Comparison of ENCODE assay signal across 1 cellular context in the genomic region with DNA sequence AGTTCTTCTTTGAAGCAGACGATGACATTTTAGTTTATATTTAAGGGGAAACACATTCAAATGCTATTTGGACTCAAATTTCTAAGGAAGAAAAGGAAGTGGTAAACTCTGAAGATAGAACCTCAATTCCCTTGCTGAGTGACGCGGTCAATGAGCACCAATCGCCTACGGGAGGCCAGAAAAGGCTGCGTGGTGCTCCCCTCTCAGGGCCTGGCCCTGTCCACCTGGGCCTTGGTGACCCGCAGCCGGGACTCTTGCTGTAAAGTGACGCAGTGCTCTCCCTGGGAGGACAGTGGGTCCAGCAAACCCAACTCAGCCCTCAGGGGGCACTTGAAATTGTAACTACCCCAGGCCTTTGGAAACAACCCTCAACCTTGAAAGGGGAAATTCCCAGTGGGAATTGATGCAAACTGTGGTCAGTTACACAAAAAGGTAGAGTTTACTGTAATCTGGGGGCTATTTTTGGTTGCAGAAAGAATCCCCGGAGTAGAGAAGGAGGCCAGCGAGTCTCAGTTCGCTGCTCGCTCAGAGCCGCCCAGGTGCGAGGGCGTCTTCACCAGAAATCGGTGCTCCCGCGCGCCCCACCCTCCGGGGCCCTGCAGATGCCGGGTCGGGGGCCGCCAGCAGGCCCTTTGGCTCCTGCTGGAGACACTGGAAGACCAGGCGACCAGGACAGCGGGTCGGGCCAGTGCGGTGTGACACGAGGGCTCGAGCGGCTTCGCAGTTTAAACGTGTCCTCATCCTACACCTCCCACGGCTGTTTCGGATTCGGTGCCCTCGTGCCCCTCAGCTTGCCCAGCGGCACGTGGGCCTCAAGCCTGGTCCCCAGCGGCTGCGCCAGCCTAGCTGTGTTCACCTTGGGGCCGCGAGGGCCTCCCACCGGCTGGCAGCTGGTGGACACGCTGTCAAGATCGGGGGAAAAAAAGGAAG.
A peak's percentile ranks its signal among the peaks of the same experiment; 100 is the strongest.
TF ChIP-seq lines count a peak whose summit lies in the region.

No MANE protein-coding gene starts in this region.

TF ChIP-seq in GM12878, 131 proteins besides CTCF, POLR2A, EP300 and RAD21 (continued from another document and continues in another):
- TF ChIP-seq, protein P1, sequence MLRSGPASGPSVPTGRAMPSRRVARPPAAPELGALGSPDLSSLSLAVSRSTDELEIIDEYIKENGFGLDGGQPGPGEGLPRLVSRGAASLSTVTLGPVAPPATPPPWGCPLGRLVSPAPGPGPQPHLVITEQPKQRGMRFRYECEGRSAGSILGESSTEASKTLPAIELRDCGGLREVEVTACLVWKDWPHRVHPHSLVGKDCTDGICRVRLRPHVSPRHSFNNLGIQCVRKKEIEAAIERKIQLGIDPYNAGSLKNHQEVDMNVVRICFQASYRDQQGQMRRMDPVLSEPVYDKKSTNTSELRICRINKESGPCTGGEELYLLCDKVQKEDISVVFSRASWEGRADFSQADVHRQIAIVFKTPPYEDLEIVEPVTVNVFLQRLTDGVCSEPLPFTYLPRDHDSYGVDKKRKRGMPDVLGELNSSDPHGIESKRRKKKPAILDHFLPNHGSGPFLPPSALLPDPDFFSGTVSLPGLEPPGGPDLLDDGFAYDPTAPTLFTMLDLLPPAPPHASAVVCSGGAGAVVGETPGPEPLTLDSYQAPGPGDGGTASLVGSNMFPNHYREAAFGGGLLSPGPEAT (IDR thresholded peaks at IDR 0.05; ENCODE audit: low read depth), result peak; percentile 92
- TF ChIP-seq IRF5 (IDR thresholded peaks at IDR 0.05; ENCODE audit: borderline replicate concordance), result no peak
- TF ChIP-seq, protein P2, sequence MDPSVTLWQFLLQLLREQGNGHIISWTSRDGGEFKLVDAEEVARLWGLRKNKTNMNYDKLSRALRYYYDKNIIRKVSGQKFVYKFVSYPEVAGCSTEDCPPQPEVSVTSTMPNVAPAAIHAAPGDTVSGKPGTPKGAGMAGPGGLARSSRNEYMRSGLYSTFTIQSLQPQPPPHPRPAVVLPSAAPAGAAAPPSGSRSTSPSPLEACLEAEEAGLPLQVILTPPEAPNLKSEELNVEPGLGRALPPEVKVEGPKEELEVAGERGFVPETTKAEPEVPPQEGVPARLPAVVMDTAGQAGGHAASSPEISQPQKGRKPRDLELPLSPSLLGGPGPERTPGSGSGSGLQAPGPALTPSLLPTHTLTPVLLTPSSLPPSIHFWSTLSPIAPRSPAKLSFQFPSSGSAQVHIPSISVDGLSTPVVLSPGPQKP (IDR thresholded peaks at IDR 0.05; ENCODE audit: low read depth, low read length), result no peak
- 0 out of 2 replicates have a peak, but pooled peaks have one; percentile 31 for TF ChIP-seq GABPA (IDR thresholded peaks at IDR 0.05; ENCODE audit: low read depth)
- no peak; the same call in 1 of the 2 replicates for TF ChIP-seq ZNF207 (IDR thresholded peaks at IDR 0.05; ENCODE audit: borderline replicate concordance)
- TF ChIP-seq ATF2 (IDR thresholded peaks at IDR 0.05; ENCODE audit: low read length), result peak; percentile 64
- TF ChIP-seq IKZF2 (IDR thresholded peaks at IDR 0.05), result peak; percentile 92 to 93
- peak; percentile 75 for TF ChIP-seq CREB1 (IDR thresholded peaks at IDR 0.05; ENCODE audit: low read depth)
- TF ChIP-seq SIN3A (IDR thresholded peaks at IDR 0.05; ENCODE audit: low read depth, low read length), result no peak
- no peak for TF ChIP-seq WRNIP1 (IDR thresholded peaks at IDR 0.05; ENCODE audit: borderline replicate concordance, low read depth, low read length)
- peak; percentile 90; the same call in 1 of the 2 replicates for TF ChIP-seq LARP7 (IDR thresholded peaks at IDR 0.05)
- peak; percentile 7 for TF ChIP-seq PBX3 (IDR thresholded peaks at IDR 0.05; ENCODE audit: insufficient replicate concordance, low read depth, low read length)
- 0 out of 2 replicates have a peak, but pooled peaks have one; percentile 56 for TF ChIP-seq CBX5 (IDR thresholded peaks at IDR 0.05; ENCODE audit: low read depth)
- 0 out of 2 replicates have a peak, but pooled peaks have one; percentile 58 for TF ChIP-seq NBN (IDR thresholded peaks at IDR 0.05)
- 0 out of 2 replicates have a peak, but pooled peaks have one; percentile 8 for TF ChIP-seq IRF4 (IDR thresholded peaks at IDR 0.05; ENCODE audit: low read depth, low read length)
- TF ChIP-seq FOXM1 (IDR thresholded peaks at IDR 0.05; ENCODE audit: low read depth, low read length), result peak; percentile 95
- TF ChIP-seq FOXK2 (IDR thresholded peaks at IDR 0.05), result no peak
- TF ChIP-seq, protein P3, sequence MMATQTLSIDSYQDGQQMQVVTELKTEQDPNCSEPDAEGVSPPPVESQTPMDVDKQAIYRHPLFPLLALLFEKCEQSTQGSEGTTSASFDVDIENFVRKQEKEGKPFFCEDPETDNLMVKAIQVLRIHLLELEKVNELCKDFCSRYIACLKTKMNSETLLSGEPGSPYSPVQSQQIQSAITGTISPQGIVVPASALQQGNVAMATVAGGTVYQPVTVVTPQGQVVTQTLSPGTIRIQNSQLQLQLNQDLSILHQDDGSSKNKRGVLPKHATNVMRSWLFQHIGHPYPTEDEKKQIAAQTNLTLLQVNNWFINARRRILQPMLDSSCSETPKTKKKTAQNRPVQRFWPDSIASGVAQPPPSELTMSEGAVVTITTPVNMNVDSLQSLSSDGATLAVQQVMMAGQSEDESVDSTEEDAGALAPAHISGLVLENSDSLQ (IDR thresholded peaks at IDR 0.05), result peak; percentile 38
- peak; percentile 63; the same call in 1 of the 2 replicates for TF ChIP-seq SPI1 (IDR thresholded peaks at IDR 0.05; ENCODE audit: borderline replicate concordance, insufficient read depth, low read depth, low read length)
- TF ChIP-seq ZNF384 (IDR thresholded peaks at IDR 0.05; ENCODE audit: borderline replicate concordance, low read depth, low read length), result no peak
- no peak for TF ChIP-seq ESRRA (IDR thresholded peaks at IDR 0.05; ENCODE audit: low read length)
- no peak for TF ChIP-seq KDM1A (IDR thresholded peaks at IDR 0.05; ENCODE audit: borderline replicate concordance)
- TF ChIP-seq JUNB (IDR thresholded peaks at IDR 0.05), result peak; percentile 71
- TF ChIP-seq SREBF1 (IDR thresholded peaks at IDR 0.05; ENCODE audit: low read length), result no peak
- no peak; the same call in 1 of the 2 replicates for TF ChIP-seq NKRF (conservative IDR thresholded peaks at IDR 0.05)
- peak; percentile 33 for TF ChIP-seq KLF5 (IDR thresholded peaks at IDR 0.05; ENCODE audit: partially characterized antibody)
- TF ChIP-seq BMI1 (IDR thresholded peaks at IDR 0.05; ENCODE audit: borderline replicate concordance), result no peak
- TF ChIP-seq RFX5 (IDR thresholded peaks at IDR 0.05; ENCODE audit: low read depth, low read length), result no peak
- TF ChIP-seq SMAD1 (IDR thresholded peaks at IDR 0.05; ENCODE audit: low read depth, partially characterized antibody), result no peak
- TF ChIP-seq, protein P4, sequence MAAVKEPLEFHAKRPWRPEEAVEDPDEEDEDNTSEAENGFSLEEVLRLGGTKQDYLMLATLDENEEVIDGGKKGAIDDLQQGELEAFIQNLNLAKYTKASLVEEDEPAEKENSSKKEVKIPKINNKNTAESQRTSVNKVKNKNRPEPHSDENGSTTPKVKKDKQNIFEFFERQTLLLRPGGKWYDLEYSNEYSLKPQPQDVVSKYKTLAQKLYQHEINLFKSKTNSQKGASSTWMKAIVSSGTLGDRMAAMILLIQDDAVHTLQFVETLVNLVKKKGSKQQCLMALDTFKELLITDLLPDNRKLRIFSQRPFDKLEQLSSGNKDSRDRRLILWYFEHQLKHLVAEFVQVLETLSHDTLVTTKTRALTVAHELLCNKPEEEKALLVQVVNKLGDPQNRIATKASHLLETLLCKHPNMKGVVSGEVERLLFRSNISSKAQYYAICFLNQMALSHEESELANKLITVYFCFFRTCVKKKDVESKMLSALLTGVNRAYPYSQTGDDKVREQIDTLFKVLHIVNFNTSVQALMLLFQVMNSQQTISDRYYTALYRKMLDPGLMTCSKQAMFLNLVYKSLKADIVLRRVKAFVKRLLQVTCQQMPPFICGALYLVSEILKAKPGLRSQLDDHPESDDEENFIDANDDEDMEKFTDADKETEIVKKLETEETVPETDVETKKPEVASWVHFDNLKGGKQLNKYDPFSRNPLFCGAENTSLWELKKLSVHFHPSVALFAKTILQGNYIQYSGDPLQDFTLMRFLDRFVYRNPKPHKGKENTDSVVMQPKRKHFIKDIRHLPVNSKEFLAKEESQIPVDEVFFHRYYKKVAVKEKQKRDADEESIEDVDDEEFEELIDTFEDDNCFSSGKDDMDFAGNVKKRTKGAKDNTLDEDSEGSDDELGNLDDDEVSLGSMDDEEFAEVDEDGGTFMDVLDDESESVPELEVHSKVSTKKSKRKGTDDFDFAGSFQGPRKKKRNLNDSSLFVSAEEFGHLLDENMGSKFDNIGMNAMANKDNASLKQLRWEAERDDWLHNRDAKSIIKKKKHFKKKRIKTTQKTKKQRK (IDR thresholded peaks at IDR 0.05; ENCODE audit: low read depth, low read length), result no peak
- TF ChIP-seq POU2F2 (IDR thresholded peaks at IDR 0.05; ENCODE audit: borderline replicate concordance, low read depth, low read length), result peak; percentile 71; the same call in 1 of the 3 replicates
- no peak for TF ChIP-seq SREBF2 (IDR thresholded peaks at IDR 0.05; ENCODE audit: low read length)
- TF ChIP-seq ZNF217 (IDR thresholded peaks at IDR 0.05), result no peak
- no peak for TF ChIP-seq FOS (IDR thresholded peaks at IDR 0.05; ENCODE audit: borderline replicate concordance, extremely low read depth, insufficient read length)
- no peak for TF ChIP-seq SUZ12 (IDR thresholded peaks at IDR 0.05; ENCODE audit: unreplicated experiment)
- TF ChIP-seq MAX (IDR thresholded peaks at IDR 0.05; ENCODE audit: low read depth, low read length), result peak; percentile 85
- TF ChIP-seq SMARCA5 (IDR thresholded peaks at IDR 0.05), result 0 out of 2 replicates have a peak, but pooled peaks have one; percentile 17
- peak; percentile 79 for TF ChIP-seq CBFB (IDR thresholded peaks at IDR 0.05; ENCODE audit: low read depth)
- TF ChIP-seq ZNF24 (IDR thresholded peaks at IDR 0.05), result no peak
- TF ChIP-seq SP1 (IDR thresholded peaks at IDR 0.05; ENCODE audit: low read depth, low read length), result no peak
- no peak for TF ChIP-seq BRCA1 (IDR thresholded peaks at IDR 0.05; ENCODE audit: low read depth, low read length)
- no peak for TF ChIP-seq JUND (IDR thresholded peaks at IDR 0.05; ENCODE audit: low read depth, low read length)
